1 cellular context compared by ENCODE assay signal in the genomic region with DNA sequence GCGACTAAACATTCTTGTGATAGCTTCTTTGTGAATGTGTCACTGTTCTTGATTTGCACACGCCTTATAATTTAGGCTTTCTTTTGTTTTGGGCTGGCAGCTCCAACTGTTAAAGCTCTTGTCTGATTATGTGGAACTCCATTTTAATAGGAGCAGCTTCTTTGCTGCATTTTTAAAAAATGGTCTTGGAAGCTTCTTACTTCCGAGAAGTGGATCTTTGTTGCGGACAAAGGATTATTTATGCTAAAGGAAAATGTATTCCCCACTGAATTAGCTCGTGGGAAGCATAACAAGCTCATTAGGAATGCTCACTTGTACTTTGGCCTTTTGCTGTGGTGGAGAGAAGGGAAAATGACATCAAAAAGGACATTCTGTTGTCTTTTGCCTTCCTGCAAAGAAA.
TF ChIP-seq lines count a peak whose summit lies in the region.

No MANE protein-coding gene starts in this region.

TF ChIP-seq in neural cell, 6 proteins besides CTCF, POLR2A, EP300 and RAD21 (continued from another document):
- TF ChIP-seq TAF1 (IDR thresholded peaks at IDR 0.05; ENCODE audit: low read depth) (no peak), EZH2 (IDR thresholded peaks at IDR 0.05; ENCODE audit: borderline replicate concordance, insufficient read depth, low read length, poor library complexity, severe bottlenecking) (no peak), SMC3 (conservative IDR thresholded peaks at IDR 0.05; ENCODE audit: poor library complexity) (no peak), MXI1 (conservative IDR thresholded peaks at IDR 0.05; ENCODE audit: poor library complexity, severe bottlenecking) (no peak)
